15 cellular contexts compared by ENCODE assay signal in genomic region chr10:128744092-128744491, GRCh38.
A peak's percentile ranks its signal among the peaks of the same experiment; 100 is the strongest.
DNase-seq lines count a peak whose midpoint lies in the region; ATAC-seq, FAIRE-seq and TF ChIP-seq lines count a peak whose summit lies in the region.
"Had no signal": no experiment of that assay in that cellular context is flagged by ENCODE, and none has a peak within 500 bp of the region (broad histone marks: within the 10 kb centered on the region; RNA-seq: fewer than 3 reads in every experiment).

No MANE protein-coding gene starts in this region.

- BruUV-seq in MCF 10A (replicated peaks; lab: Mats Ljungman, UMichigan) (no TSS peak), mammary epithelial cell (replicated peaks; lab: Mats Ljungman, UMichigan) (no TSS peak)

- H4K20me1 ChIP-seq in mammary epithelial cell (ENCODE audit: insufficient read depth, low read length), result no peaks in the 10 kb centered on the region
- H4K20me1 ChIP-seq: BLaER1 had no signal

- H3K9me3 ChIP-seq in mammary epithelial cell (replicated peaks; ENCODE audit: insufficient read depth, low read length), result peaks cover 21% of the 10 kb centered on the region
- H3K9me3 ChIP-seq: BLaER1 had no signal

- in situ Hi-C loops in mammary epithelial cell (cut with MboI; ENCODE audit: low sequenced_read_pairs in 2 of 2), result no loop called here

- 77% methylated on average over 1 of the region's 1 CpG for WGBS in mammary epithelial cell (ENCODE audit: low coverage, missing lambda C conversion rate)

- no peak overlapping the region for H2AFZ ChIP-seq in mammary epithelial cell (ENCODE audit: low read depth, low read length)
- H2AFZ ChIP-seq: GM23248 had no signal

- H3K9ac ChIP-seq in mammary epithelial cell (ENCODE audit: insufficient read depth, low read length), result no peak overlapping the region
- H3K9ac ChIP-seq: BLaER1, GM23248 had no signal

- TF ChIP-seq CTCF in MCF 10A (IDR thresholded peaks at IDR 0.05; ENCODE audit: unreplicated experiment) (no peak), mammary epithelial cell (conservative IDR thresholded peaks at IDR 0.05 in 1 of 2, IDR thresholded peaks at IDR 0.05 in 1 of 2; ENCODE audit: extremely low read depth in 1 of 2, insufficient read depth in 1 of 2, low read depth in 1 of 2, low read length in 2 of 2) (no peak), WTC11 (IDR thresholded peaks at IDR 0.05) (no peak)

- no peak overlapping the region for H3K4me2 ChIP-seq in mammary epithelial cell (ENCODE audit: insufficient read depth, low read depth, low read length)
- H3K4me2 ChIP-seq: BLaER1 had no signal

- H3K9me3 Mint-ChIP-seq in MCF 10A (ENCODE audit: unreplicated experiment), result peaks cover 6% of the 10 kb centered on the region
- no peaks in the 10 kb centered on the region for H3K9me3 Mint-ChIP-seq in WTC11
- no peaks in the 10 kb centered on the region for H3K9me3 Mint-ChIP-seq in activated CD8-positive, alpha-beta memory T cell treated with anti-CD3 and anti-CD28 coated beads, Interleukin-2, amount 10 ng/mL, durations not matched to agents 7 days and 5 days (ENCODE audit: low read depth)
- H3K9me3 Mint-ChIP-seq: H9 had no signal

- intact Hi-C loops in MCF 10A (cut with micrococcal nuclease) (no loop called here), mammary epithelial cell (cut with micrococcal nuclease) (no loop called here)

- peak; percentile 49; the same call in 1 of the 2 replicates for ATAC-seq in WTC11
- ATAC-seq in activated CD8-positive, alpha-beta memory T cell treated with anti-CD3 and anti-CD28 coated beads, Interleukin-2, amount 10 ng/mL, durations not matched to agents 7 days and 5 days, result no peak

- DNase-seq in MCF 10A (ENCODE audit: unreplicated experiment), result peak; percentile 36
- DNase-seq in mammary epithelial cell, result no peak
- no peak for DNase-seq in WTC11 (ENCODE audit: low spot score)
- DNase-seq in iPS DF 19.7 (ENCODE audit: low read depth, low spot score), result peak; percentile 25
- DNase-seq in urothelium cell line (ENCODE audit: low spot score), result peak; percentile 11
- DNase-seq in NCI-H510A treated with DMSO at 0.1 percent for 48 hours (lab: John Stamatoyannopoulos, UW), result no peak
- DNase-seq in NK-92 (lab: John Stamatoyannopoulos, UW; ENCODE audit: unreplicated experiment), result no peak
- no peak for DNase-seq in activated CD8-positive, alpha-beta memory T cell treated with anti-CD3 and anti-CD28 coated beads, Interleukin-2, amount 10 ng/mL, durations not matched to agents 7 days and 5 days
- DNase-seq: AML-193; CD8-positive, alpha-beta memory T cell; DMS53; GM23248; H9 had no signal

- FAIRE-seq in urothelium cell line (lab: Jason Lieb, UNC), result no peak

- no peaks in the 10 kb centered on the region for H3K4me1 Mint-ChIP-seq in MCF 10A (ENCODE audit: insufficient read depth, unreplicated experiment)
- peaks cover 41% of the 10 kb centered on the region for H3K4me1 Mint-ChIP-seq in WTC11
- no peaks in the 10 kb centered on the region for H3K4me1 Mint-ChIP-seq in activated CD8-positive, alpha-beta memory T cell treated with anti-CD3 and anti-CD28 coated beads, Interleukin-2, amount 10 ng/mL, durations not matched to agents 7 days and 5 days
- H3K4me1 Mint-ChIP-seq: CD8-positive, alpha-beta memory T cell had no signal

- no peaks in the 10 kb centered on the region for H3K4me1 ChIP-seq in mammary epithelial cell (ENCODE audit: insufficient read depth, low read length)
- H3K4me1 ChIP-seq: BLaER1 had no signal

- CTCF ChIA-PET in MCF 10A (lab: Yijun Ruan, JAX) (interaction anchor here (1.2 kb wide), 1 partner anchor 213 kb away, joined by 3 read pairs; no protein-coding TSS in a partner anchor), mammary epithelial cell (lab: Charles Lee; ENCODE audit: low non-redundant PET) (no interaction called here), WTC11 (lab: Charles Lee) (no interaction called here)
- CTCF ChIA-PET in activated CD8-positive, alpha-beta memory T cell treated with anti-CD3 and anti-CD28 coated beads, Interleukin-2, amount 10 ng/mL, durations not matched to agents 7 days and 5 days (lab: Charles Lee), result no interaction called here

- no peaks in the 10 kb centered on the region for H3K36me3 Mint-ChIP-seq in MCF 10A (ENCODE audit: insufficient read depth, unreplicated experiment)
- no peaks in the 10 kb centered on the region for H3K36me3 Mint-ChIP-seq in WTC11
- no peaks in the 10 kb centered on the region for H3K36me3 Mint-ChIP-seq in activated CD8-positive, alpha-beta memory T cell treated with anti-CD3 and anti-CD28 coated beads, Interleukin-2, amount 10 ng/mL, durations not matched to agents 7 days and 5 days
- H3K36me3 Mint-ChIP-seq: CD8-positive, alpha-beta memory T cell had no signal

- H3K27ac ChIP-seq in mammary epithelial cell (ENCODE audit: insufficient read depth, low read depth, low read length), result no peak overlapping the region
- H3K27ac ChIP-seq: 22Rv1, BLaER1, GM23248 had no signal

- H3K27me3 Mint-ChIP-seq in MCF 10A (ENCODE audit: insufficient read depth, unreplicated experiment), result peaks cover 28% of the 10 kb centered on the region
- no peaks in the 10 kb centered on the region for H3K27me3 Mint-ChIP-seq in WTC11 (ENCODE audit: low read depth)
- H3K27me3 Mint-ChIP-seq in activated CD8-positive, alpha-beta memory T cell treated with anti-CD3 and anti-CD28 coated beads, Interleukin-2, amount 10 ng/mL, durations not matched to agents 7 days and 5 days, result no peaks in the 10 kb centered on the region

- no peak overlapping the region for H3K27ac Mint-ChIP-seq in MCF 10A (ENCODE audit: low read depth, unreplicated experiment)
- no peak overlapping the region for H3K27ac Mint-ChIP-seq in WTC11
- no peak overlapping the region for H3K27ac Mint-ChIP-seq in activated CD8-positive, alpha-beta memory T cell treated with anti-CD3 and anti-CD28 coated beads, Interleukin-2, amount 10 ng/mL, durations not matched to agents 7 days and 5 days
- H3K27ac Mint-ChIP-seq: CD8-positive, alpha-beta memory T cell; H9 had no signal

- H3K27me3 ChIP-seq in mammary epithelial cell (ENCODE audit: insufficient read depth, low read length), result no peaks in the 10 kb centered on the region
- H3K27me3 ChIP-seq: BLaER1 had no signal

- H3K79me2 ChIP-seq in mammary epithelial cell (ENCODE audit: insufficient read depth, low read length), result no peaks in the 10 kb centered on the region

- POLR2A ChIA-PET in MCF 10A (lab: Yijun Ruan, JAX) (no interaction called here), WTC11 (lab: Charles Lee) (no interaction called here)

- H3K36me3 ChIP-seq in mammary epithelial cell (ENCODE audit: insufficient read depth, low read length), result no peaks in the 10 kb centered on the region
- H3K36me3 ChIP-seq: BLaER1 had no signal

- no peak overlapping the region for H3K4me3 Mint-ChIP-seq in MCF 10A (ENCODE audit: unreplicated experiment)
- no peak overlapping the region for H3K4me3 Mint-ChIP-seq in WTC11
- no peak overlapping the region for H3K4me3 Mint-ChIP-seq in activated CD8-positive, alpha-beta memory T cell treated with anti-CD3 and anti-CD28 coated beads, Interleukin-2, amount 10 ng/mL, durations not matched to agents 7 days and 5 days
- H3K4me3 Mint-ChIP-seq: CD8-positive, alpha-beta memory T cell; H9 had no signal

- no peak overlapping the region for H3K4me3 ChIP-seq in mammary epithelial cell (replicated peaks in 1 of 3; ENCODE audit: insufficient read depth in 1 of 3, low read depth in 2 of 3, low read length in 3 of 3)
- H3K4me3 ChIP-seq: BLaER1, GM23248 had no signal

- dilution Hi-C loops in mammary epithelial cell (cut with HindIII; ENCODE audit: low sequenced_read_pairs), result no loop called here

TF ChIP-seq in WTC11, 78 proteins besides CTCF, POLR2A, EP300 and RAD21 (continues in another document):
- TF ChIP-seq SP1 (CRISPR knock-in tag; conservative IDR thresholded peaks at IDR 0.05), result no peak
- no peak for TF ChIP-seq SOX15 (CRISPR knock-in tag; IDR thresholded peaks at IDR 0.05)
- TF ChIP-seq MYBL2 (CRISPR knock-in tag; IDR thresholded peaks at IDR 0.05), result no peak
- TF ChIP-seq, protein P1, sequence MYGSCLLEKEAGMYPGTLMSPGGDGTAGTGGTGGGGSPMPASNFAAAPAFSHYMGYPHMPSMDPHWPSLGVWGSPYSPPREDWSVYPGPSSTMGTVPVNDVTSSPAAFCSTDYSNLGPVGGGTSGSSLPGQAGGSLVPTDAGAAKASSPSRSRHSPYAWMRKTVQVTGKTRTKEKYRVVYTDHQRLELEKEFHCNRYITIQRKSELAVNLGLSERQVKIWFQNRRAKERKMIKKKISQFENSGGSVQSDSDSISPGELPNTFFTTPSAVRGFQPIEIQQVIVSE (CRISPR knock-in tag; IDR thresholded peaks at IDR 0.05; ENCODE audit: borderline replicate concordance), result no peak
- TF ChIP-seq E2F5 (CRISPR knock-in tag; IDR thresholded peaks at IDR 0.05), result no peak
- no peak for TF ChIP-seq KAT7 (CRISPR knock-in tag; IDR thresholded peaks at IDR 0.05; ENCODE audit: borderline replicate concordance)
- no peak for TF ChIP-seq IRF1 (CRISPR knock-in tag; IDR thresholded peaks at IDR 0.05)

Comparison
In these comparisons a context has a peak if more than half of its experiments do, and no peak if none do; other contexts are left out.
1. DNase-seq: peak in MCF 10A (single experiment), iPS DF 19.7 (single experiment) and urothelium cell line (single experiment); none in mammary epithelial cell (single experiment), WTC11 (single experiment), NCI-H510A treated with DMSO at 0.1 percent for 48 hours (single experiment), NK-92 (single experiment) and activated CD8-positive, alpha-beta memory T cell treated with anti-CD3 and anti-CD28 coated beads, Interleukin-2, amount 10 ng/mL, durations not matched to agents 7 days and 5 days (single experiment).